In genomic region chr7:120320218-120320961, GRCh38 we compare ENCODE assay signal across 21 cellular contexts. TPM values are rescaled to one million over a fixed set of nuclear protein-coding genes. Genes with fewer than 3 reads are reported as not detected.
"Had no signal": no experiment of that assay in that cellular context is flagged by ENCODE, and none has a peak within 500 bp of the region (broad histone marks: within the 10 kb centered on the region; RNA-seq: fewer than 3 reads in every experiment).

No MANE protein-coding gene starts in this region.

- FAIRE-seq: endometrium, kidney, TTC549 had no signal

- H3K36me3 ChIP-seq: lower lobe of right lung, thoracic aorta, vagina, WERI-Rb-1 had no signal

- H3K27me3 ChIP-seq: vagina had no signal

- H3K27ac ChIP-seq: lower lobe of right lung, thoracic aorta, vagina, WERI-Rb-1 had no signal

- ATAC-seq: activated naive CD4-positive, alpha-beta T cell treated with anti-CD3 and anti-CD28 coated beads, Interleukin-2, amount 50 U/mL, for 72 hours; activated T-helper 17 cell treated with anti-CD3 and anti-CD28 coated beads, Interleukin-2, amount 50 U/mL, for 72 hours; left lobe of liver; lower lobe of right lung; naive thymus-derived CD4-positive, alpha-beta T cell had no signal

- DNase-seq: activated CD8-positive, alpha-beta memory T cell treated with anti-CD3 and anti-CD28 coated beads for 24 hours; activated CD8-positive, alpha-beta memory T cell treated with anti-CD3 and anti-CD28 coated beads, Interleukin-2, amount 50 U/mL, for 4 hours; activated T-cell treated with anti-CD3 and anti-CD28 coated beads, Interleukin-2, amount 50 U/mL, for 24 hours; aorta; effector CD4-positive, alpha-beta T cell; erythroblast; foreskin fibroblast; kidney; lower lobe of right lung; naive thymus-derived CD4-positive, alpha-beta T cell; retina; stimulated activated CD4-positive, alpha-beta T cell treated with anti-CD3 and anti-CD28 coated beads, Interleukin-4, amount 100 ng/mL, for 24 hours; stimulated activated naive CD4-positive, alpha-beta T cell treated with Interleukin-2 at 50 U/mL for 16 hours; WERI-Rb-1 had no signal

- H3K4me3 ChIP-seq: lower lobe of right lung, thoracic aorta, vagina had no signal

- H3K9me3 ChIP-seq: lower lobe of right lung, thoracic aorta, vagina had no signal

- H3K4me1 ChIP-seq: lower lobe of right lung, vagina had no signal

RNA-seq across cellular contexts. Expression of gene KCND2, which starts 47.4 kb away (rescaled TPM):
- total RNA-seq: activated naive CD4-positive, alpha-beta T cell treated with anti-CD3 and anti-CD28 coated beads, Interleukin-2, amount 50 U/mL, for 72 hours; activated T-helper 17 cell treated with anti-CD3 and anti-CD28 coated beads, Interleukin-2, amount 50 U/mL, for 72 hours; naive thymus-derived CD4-positive, alpha-beta T cell had no signal
- polyA plus RNA-seq: aorta; naive thymus-derived CD4-positive, alpha-beta T cell had no signal
